18 cellular contexts compared by ENCODE assay signal in the genomic region with DNA sequence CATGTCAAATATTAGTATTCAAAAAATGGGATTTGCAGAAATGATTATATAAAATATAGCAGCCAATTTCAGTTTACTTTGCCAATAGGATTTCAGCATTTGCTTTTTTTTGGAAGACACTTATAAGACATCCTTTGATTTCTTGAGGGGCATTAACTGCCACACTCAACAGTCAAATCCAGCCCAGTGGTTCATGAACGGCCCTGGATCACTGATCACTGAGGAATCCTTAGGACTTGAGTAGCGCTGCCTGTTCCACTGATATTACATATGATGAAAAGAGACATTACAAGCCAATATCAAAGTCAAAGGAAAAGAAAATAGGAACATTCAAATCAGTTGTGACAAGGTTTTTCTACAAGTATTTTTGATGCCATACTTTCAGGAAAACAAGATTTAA.
"Had no signal": no experiment of that assay in that cellular context is flagged by ENCODE, and none has a peak within 500 bp of the region (broad histone marks: within the 10 kb centered on the region; RNA-seq: fewer than 3 reads in every experiment).

No MANE protein-coding gene starts in this region.

- H3K27ac Mint-ChIP-seq: nephron; stimulated activated memory B cell treated with anti-CD40 and anti-IgM and Interleukin-4, amounts not matched to agents 10 μg/mL and 1 μg/mL and 100 μg/mL, for 72 hours; stimulated activated naive CD8-positive, alpha-beta T cell treated with anti-CD3 and anti-CD28 coated beads, Interleukin-15, Interleukin-2, amounts not matched to agents 100 ng/mL and 50 ng/mL, for 24 hours had no signal

- H3K27me3 Mint-ChIP-seq: naive B cell; stimulated activated memory B cell treated with anti-CD40 and anti-IgM and Interleukin-4, amounts not matched to agents 10 μg/mL and 1 μg/mL and 100 μg/mL, for 72 hours; stimulated activated naive CD8-positive, alpha-beta T cell treated with anti-CD3 and anti-CD28 coated beads, Interleukin-15, Interleukin-2, amounts not matched to agents 100 ng/mL and 50 ng/mL, for 24 hours had no signal

- H3K4me3 ChIP-seq: esophagus squamous epithelium, lung, spleen, testis had no signal

- DNase-seq: dermis blood vessel endothelial cell; esophagus squamous epithelium; foreskin fibroblast; left colon; left ventricle myocardium superior; mesendoderm; naive B cell; spleen; stimulated activated CD4-positive, alpha-beta T cell treated with anti-CD3 and anti-CD28 coated beads, Interleukin-15, amount 100 ng/mL, for 24 hours; stimulated activated CD4-positive, alpha-beta T cell treated with anti-CD3 and anti-CD28 coated beads, Interleukin-1b, Interleukin-23, amount 100 ng/mL, for 48 hours; stimulated activated CD4-positive, alpha-beta T cell treated with anti-CD3 and anti-CD28 coated beads, Interleukin-4, amount 100 ng/mL, for 24 hours; testis; trophoblast cell had no signal

- ATAC-seq: left colon; left ventricle myocardium superior; sciatic nerve; stimulated activated memory B cell treated with anti-CD40 and anti-IgM and Interleukin-4, amounts not matched to agents 10 μg/mL and 1 μg/mL and 100 μg/mL, for 72 hours had no signal

- H3K9me3 ChIP-seq: esophagus squamous epithelium, spleen, testis had no signal

- H3K9me3 Mint-ChIP-seq: naive B cell; nephron; stimulated activated memory B cell treated with anti-CD40 and anti-IgM and Interleukin-4, amounts not matched to agents 10 μg/mL and 1 μg/mL and 100 μg/mL, for 72 hours; stimulated activated naive CD8-positive, alpha-beta T cell treated with anti-CD3 and anti-CD28 coated beads, Interleukin-15, Interleukin-2, amounts not matched to agents 100 ng/mL and 50 ng/mL, for 24 hours had no signal

- H3K4me1 ChIP-seq: spleen had no signal

- H3K27ac ChIP-seq: esophagus squamous epithelium, spleen, testis had no signal

- H3K4me3 Mint-ChIP-seq: naive B cell; nephron; stimulated activated memory B cell treated with anti-CD40 and anti-IgM and Interleukin-4, amounts not matched to agents 10 μg/mL and 1 μg/mL and 100 μg/mL, for 72 hours; stimulated activated naive CD8-positive, alpha-beta T cell treated with anti-CD3 and anti-CD28 coated beads, Interleukin-15, Interleukin-2, amounts not matched to agents 100 ng/mL and 50 ng/mL, for 24 hours had no signal

- H3K27me3 ChIP-seq: esophagus squamous epithelium, spleen, testis had no signal
